In genomic region chr12:93468008-93468371, GRCh38 we compare ENCODE assay signal across 8 cellular contexts. TPM values are rescaled to one million over a fixed set of nuclear protein-coding genes. Genes with fewer than 3 reads are reported as not detected.
DNase-seq lines count a peak whose midpoint lies in the region; ATAC-seq, FAIRE-seq and TF ChIP-seq lines count a peak whose summit lies in the region.

No MANE protein-coding gene starts in this region.

- H3K9me3 ChIP-seq in NT2/D1 (ENCODE audit: insufficient read depth, low read length), result no peaks in the 10 kb centered on the region

- intact Hi-C loops in posterior vena cava (cut with DNase I), result no loop called here

- H3K36me3 ChIP-seq in GM23338 (ENCODE audit: insufficient read depth), result peaks cover 9% of the 10 kb centered on the region
- H3K36me3 ChIP-seq in NT2/D1 (ENCODE audit: insufficient read depth, insufficient read length, low read length), result peaks cover 39% of the 10 kb centered on the region

- H3K27ac Mint-ChIP-seq in GM23338 (peak overlapping the region; percentile 98), osteocyte (ENCODE audit: unreplicated experiment) (peak overlapping the region; percentile 94)

- no peaks in the 10 kb centered on the region for H3K9me2 ChIP-seq in GM23338 (ENCODE audit: insufficient read depth)

- H3K27ac ChIP-seq in GM23338 (ENCODE audit: low read depth) (peak overlapping the region; percentile 94), epithelial cell of prostate (peak overlapping the region; percentile 73)

- peaks cover 10% of the 10 kb centered on the region; the same call in 2 of the 3 replicates for H3K4me1 Mint-ChIP-seq in GM23338
- peaks cover 24% of the 10 kb centered on the region for H3K4me1 Mint-ChIP-seq in osteocyte (ENCODE audit: unreplicated experiment)

- peak overlapping the region; percentile 98 for H3K9ac ChIP-seq in NT2/D1 (ENCODE audit: insufficient read length, low read depth)

- peak overlapping the region; percentile 90 for H3K4me2 ChIP-seq in GM23338

- peaks cover 27% of the 10 kb centered on the region for H3K36me3 Mint-ChIP-seq in GM23338 (ENCODE audit: low read depth)
- peaks cover 14% of the 10 kb centered on the region for H3K36me3 Mint-ChIP-seq in osteocyte (ENCODE audit: unreplicated experiment)

- peaks cover 55% of the 10 kb centered on the region for H3K79me2 ChIP-seq in GM23338 (replicated peaks; ENCODE audit: insufficient read depth)

- H3K4me3 Mint-ChIP-seq in GM23338 (peak overlapping the region; percentile 98), osteocyte (ENCODE audit: unreplicated experiment) (peak overlapping the region; percentile 89)

- H3K27me3 Mint-ChIP-seq in GM23338 (ENCODE audit: insufficient read depth, low read depth, poor library complexity) (peaks cover 4% of the 10 kb centered on the region), osteocyte (ENCODE audit: unreplicated experiment) (no peaks in the 10 kb centered on the region)

- H2AFZ ChIP-seq in GM23338, result peak overlapping the region; percentile 64

- H4K20me1 ChIP-seq in GM23338 (replicated peaks; ENCODE audit: insufficient read depth), result peaks cover 27% of the 10 kb centered on the region

- no peaks in the 10 kb centered on the region for H3F3A ChIP-seq in GM23338 (replicated peaks; ENCODE audit: low read depth)

- H3K4me1 ChIP-seq in GM23338 (ENCODE audit: insufficient read depth), result peaks cover 12% of the 10 kb centered on the region; the same call in 1 of the 2 replicates
- no peaks in the 10 kb centered on the region for H3K4me1 ChIP-seq in NT2/D1 (ENCODE audit: insufficient read depth, insufficient read length)

- peak; percentile 5 for FAIRE-seq in GM18507 (lab: Jason Lieb, UNC)

- no peak for ATAC-seq in GM23338

- DNase-seq in GM18507 (ENCODE audit: extremely low spot score, insufficient read length, low read depth), result no peak
- DNase-seq in GM23338 (ENCODE audit: low spot score), result no peak
- DNase-seq in NT2/D1 (ENCODE audit: low read depth, low spot score), result no peak
- DNase-seq in epithelial cell of prostate (ENCODE audit: low read depth, low spot score), result no peak
- no peak for DNase-seq in osteocyte (ENCODE audit: extremely low spot score, unreplicated experiment)
- DNase-seq in NCI-H2081 treated with DMSO at 0.1 percent for 48 hours (lab: John Stamatoyannopoulos, UW), result no peak
- DNase-seq in posterior vena cava (ENCODE audit: low spot score), result no peak
- no peak for DNase-seq in NCI-H1105 (lab: John Stamatoyannopoulos, UW)

- H3K4me3 ChIP-seq in GM23338 (peak overlapping the region; percentile 88), NT2/D1 (ENCODE audit: insufficient read length, low read depth) (peak overlapping the region; percentile 97)

- H3K9me3 Mint-ChIP-seq in GM23338, result no peaks in the 10 kb centered on the region
- H3K9me3 Mint-ChIP-seq in osteocyte (ENCODE audit: unreplicated experiment), result no peaks in the 10 kb centered on the region

- no peaks in the 10 kb centered on the region for H3K27me3 ChIP-seq in GM23338 (ENCODE audit: insufficient read depth)
- no peaks in the 10 kb centered on the region for H3K27me3 ChIP-seq in NT2/D1 (ENCODE audit: insufficient read depth, insufficient read length)

- no peak for TF ChIP-seq CTCF in GM23338 (conservative IDR thresholded peaks at IDR 0.05; ENCODE audit: low read depth in 2 of 2)
- no peak for TF ChIP-seq CTCF in osteocyte (IDR thresholded peaks at IDR 0.05)

TF ChIP-seq in GM23338, 12 proteins besides CTCF, POLR2A, EP300 and RAD21 (continues in another document):
- TF ChIP-seq CREB1 (CRISPR knock-in tag; IDR thresholded peaks at IDR 0.05; ENCODE audit: low read depth) (no peak), REST (IDR thresholded peaks at IDR 0.05; ENCODE audit: unreplicated experiment) (no peak), ETS1 (IDR thresholded peaks at IDR 0.05) (no peak), STAT1 (IDR thresholded peaks at IDR 0.05; ENCODE audit: unreplicated experiment) (no peak), EZH2phosphoT487 (IDR thresholded peaks at IDR 0.05; ENCODE audit: unreplicated experiment) (no peak), ZNF331 (CRISPR knock-in tag; IDR thresholded peaks at IDR 0.05; ENCODE audit: low read depth) (no peak), JUNB (IDR thresholded peaks at IDR 0.05; ENCODE audit: unreplicated experiment) (no peak)

RNA-seq across cellular contexts. Expression of gene MRPL42, which starts 0.7 kb away (rescaled TPM):
- 195 and 202 TPM in 2 replicates for total RNA-seq in GM23338 (2014; rRNA removed; shearing (Covaris generic))
- 229 and 269 TPM in 2 replicates for polyA plus RNA-seq in GM23338 (2016; fragmentation: Nextera tagmentation; extraction: Ambion mirVana)
- 52.2 and 55.8 TPM in 2 replicates for total RNA-seq in osteocyte
- total RNA-seq in posterior vena cava, result 10 to 100 TPM; 55.8 to 59.5 TPM

RNA-seq across cellular contexts. Expression of gene UBE2N, which starts 26.2 kb away (rescaled TPM):
- total RNA-seq in GM23338 (2014; rRNA removed; shearing (Covaris generic)), result 134 and 154 TPM in 2 replicates
- 328 and 385 TPM in 2 replicates for polyA plus RNA-seq in GM23338 (2016; fragmentation: Nextera tagmentation; extraction: Ambion mirVana)
- 68.3 and 70.6 TPM in 2 replicates for total RNA-seq in osteocyte
- 10 to 100 TPM; 78.3 to 90.8 TPM for total RNA-seq in posterior vena cava
